Comparison of ENCODE assay signal across 8 cellular contexts in the genomic region with DNA sequence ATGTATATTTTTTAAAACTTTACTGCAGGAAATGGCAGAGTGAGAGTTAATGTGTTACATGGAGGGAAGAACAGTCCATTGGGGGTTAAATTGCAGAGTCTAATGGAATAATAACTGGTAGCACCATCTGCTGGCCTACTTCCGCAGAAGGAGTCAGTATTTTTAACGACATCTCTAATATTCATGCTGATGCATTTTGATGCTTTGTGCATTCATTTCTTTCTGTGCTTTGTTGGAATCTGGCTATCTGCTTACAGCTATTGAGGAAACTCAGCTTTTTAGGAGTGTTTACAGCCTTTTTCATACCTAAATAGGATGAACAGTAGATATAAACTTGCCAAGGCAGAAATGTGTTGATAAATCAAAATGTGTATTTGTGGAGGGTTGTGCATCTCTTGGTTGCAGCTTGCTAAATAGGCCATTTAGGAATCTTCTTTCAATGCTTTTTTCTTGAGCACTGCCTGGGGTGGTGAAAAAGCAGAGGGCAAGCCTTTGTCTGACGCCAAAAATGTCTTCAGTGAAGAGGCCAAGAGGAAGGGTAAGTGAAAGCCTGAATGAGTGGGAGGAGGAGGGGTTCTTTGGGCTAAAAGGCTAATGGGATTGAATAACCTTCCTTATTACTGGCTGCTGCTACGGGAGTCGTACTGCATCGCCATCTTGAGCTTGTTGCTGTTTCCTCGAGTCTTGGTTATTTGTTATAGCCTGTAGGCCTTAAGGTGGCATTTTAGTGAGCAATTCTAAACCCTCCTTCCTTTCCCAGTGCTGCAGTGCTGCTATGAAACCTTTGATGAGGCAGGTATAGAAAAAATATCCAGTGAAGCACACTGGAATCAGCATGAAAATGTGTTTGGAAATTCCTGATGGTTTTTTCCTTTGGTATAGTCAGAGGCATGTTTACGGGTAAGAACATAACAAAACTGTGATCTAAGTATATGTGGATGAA.
DNase-seq lines count a peak whose midpoint lies in the region; ATAC-seq, FAIRE-seq and TF ChIP-seq lines count a peak whose summit lies in the region.

No MANE protein-coding gene starts in this region.

- no peak overlapping the region for H3K23ac ChIP-seq in mesenchymal stem cell (ENCODE audit: low read length in 2 of 2)

- H3K79me2 ChIP-seq in SU-DHL-6 (ENCODE audit: insufficient read depth, low read length) (peaks cover 25% of the 10 kb centered on the region; the same call in 1 of the 2 replicates), endothelial cell of umbilical vein (ENCODE audit: control insufficient read depth, insufficient read depth, low read length) (peaks cover 50% of the 10 kb centered on the region)

- peak overlapping the region; percentile 90 for H2BK5ac ChIP-seq in mesenchymal stem cell (ENCODE audit: low read depth, low read length, poor library complexity, severe bottlenecking)

- H3K4ac ChIP-seq in mesenchymal stem cell (ENCODE audit: low read depth in 1 of 2, low read length in 2 of 2): no peak overlapping the region

- BruUV-seq in endothelial cell of umbilical vein (replicated peaks; lab: Mats Ljungman, UMichigan): TSS peak; percentile 57

- H3K36me3 ChIP-seq in SU-DHL-6 (ENCODE audit: low read length) (0 out of 2 replicates have a peak, but pooled peaks cover 5% of the 10 kb centered on the region), endothelial cell of umbilical vein (ENCODE audit: control insufficient read depth in 2 of 2, extremely low read depth in 1 of 2, insufficient read depth in 2 of 2, low read length in 2 of 2) (peaks cover 0 to 2% of the 10 kb centered on the region in 2 experiments), mesenchymal stem cell (ENCODE audit: control insufficient read depth in 1 of 2, insufficient read depth in 2 of 2, low read depth in 1 of 2, low read length in 2 of 2) (peaks cover 0 to 10% of the 10 kb centered on the region in 2 experiments), tibial artery (no peaks in the 10 kb centered on the region)

- peaks cover 1% of the 10 kb centered on the region for H3K79me1 ChIP-seq in mesenchymal stem cell (replicated peaks; ENCODE audit: low read length, poor library complexity, severe bottlenecking)

- ATAC-seq in GM18511 (IDR thresholded peaks at IDR 0.05; ENCODE audit: unreplicated experiment) (peak; percentile 90), HG02885 (IDR thresholded peaks at IDR 0.05; ENCODE audit: poor library complexity, unreplicated experiment) (peak; percentile 85)

- peaks cover 41% of the 10 kb centered on the region for H3K4me1 ChIP-seq in endothelial cell of umbilical vein (ENCODE audit: control insufficient read depth, extremely low read depth, insufficient read depth, low read length)
- H3K4me1 ChIP-seq in mesenchymal stem cell (ENCODE audit: control insufficient read depth, insufficient read depth, low read depth, low read length): no peaks in the 10 kb centered on the region
- peaks cover 0 to 57% (median 15%) of the 10 kb centered on the region in 4 donors for H3K4me1 ChIP-seq in tibial artery

- no peaks in the 10 kb centered on the region for H3K9me3 ChIP-seq in SU-DHL-6 (ENCODE audit: insufficient read depth, low read length)
- H3K9me3 ChIP-seq in endothelial cell of umbilical vein (replicated peaks; ENCODE audit: control insufficient read depth, insufficient read depth, low read length): no peaks in the 10 kb centered on the region
- H3K9me3 ChIP-seq in mesenchymal stem cell (ENCODE audit: control insufficient read depth, low read length): no peaks in the 10 kb centered on the region
- H3K9me3 ChIP-seq in tibial artery: no peaks in the 10 kb centered on the region

- H3K27ac ChIP-seq in SU-DHL-6 (ENCODE audit: low read depth, low read length): peak overlapping the region; percentile 48
- H3K27ac ChIP-seq in endothelial cell of umbilical vein (ENCODE audit: insufficient read depth, low read depth, low read length): peak overlapping the region; percentile 92
- peak overlapping the region; percentile 97 for H3K27ac ChIP-seq in mesenchymal stem cell (ENCODE audit: low read length, poor library complexity, severe bottlenecking)
- H3K27ac ChIP-seq in tibial artery: peak overlapping the region; percentile 68 to 74

- H3K4me3 ChIP-seq in SU-DHL-6 (ENCODE audit: insufficient read depth, low read length, poor library complexity, severe bottlenecking) (peak overlapping the region; percentile 52), endothelial cell of umbilical vein (replicated peaks in 1 of 3; ENCODE audit: insufficient read depth in 1 of 3, low read depth in 1 of 3, low read length in 3 of 3) (peak overlapping the region; percentile 34 to 91 (median 70)), mesenchymal stem cell (ENCODE audit: insufficient read depth in 1 of 2, low read depth in 1 of 2, low read length in 2 of 2) (peak overlapping the region in 1 of 2 experiments; percentile 84), tibial artery (peak overlapping the region; percentile 40 to 44)

- no peaks in the 10 kb centered on the region for H3K27me3 ChIP-seq in SU-DHL-6 (ENCODE audit: low read length)
- H3K27me3 ChIP-seq in endothelial cell of umbilical vein (ENCODE audit: control insufficient read depth in 2 of 2, insufficient read depth in 2 of 2, low read length in 2 of 2): no peaks in the 10 kb centered on the region
- H3K27me3 ChIP-seq in mesenchymal stem cell (ENCODE audit: control insufficient read depth in 1 of 2, insufficient read depth in 1 of 2, low read length in 2 of 2): no peaks in the 10 kb centered on the region
- no peaks in the 10 kb centered on the region for H3K27me3 ChIP-seq in tibial artery

- peak; percentile 13 for TF ChIP-seq CTCF in SU-DHL-6 (IDR thresholded peaks at IDR 0.05; ENCODE audit: insufficient read depth, low read length, poor library complexity, severe bottlenecking)
- peak; percentile 33 to 51 for TF ChIP-seq CTCF in endothelial cell of umbilical vein (IDR thresholded peaks at IDR 0.05; ENCODE audit: extremely low read depth in 1 of 2, insufficient read depth in 1 of 2, low read depth in 1 of 2, low read length in 2 of 2)
- peak; percentile 43 for TF ChIP-seq CTCF in tibial artery (IDR thresholded peaks at IDR 0.05)

- peak; percentile 88 for DNase-seq in AML-193 (lab: John Stamatoyannopoulos, UW)
- DNase-seq in NCI-H1436 treated with DMSO at 0.1 percent for 48 hours (lab: John Stamatoyannopoulos, UW): peak; percentile 74
- peak; percentile 88 for DNase-seq in endothelial cell of umbilical vein (ENCODE audit: low read depth, low spot score)
- peak; percentile 91 for DNase-seq in mesenchymal stem cell
- DNase-seq in tibial artery: peak in 1 of 2 donors; percentile 38

- H3K14ac ChIP-seq in mesenchymal stem cell (ENCODE audit: low read length in 2 of 2): no peak overlapping the region

- H3F3A ChIP-seq in SU-DHL-6 (ENCODE audit: insufficient read depth): peaks cover 9% of the 10 kb centered on the region; the same call in 1 of the 2 replicates

- H3K9me2 ChIP-seq in SU-DHL-6 (replicated peaks; ENCODE audit: insufficient read depth, low read length): no peaks in the 10 kb centered on the region

- H4K20me1 ChIP-seq in SU-DHL-6 (ENCODE audit: low read depth, low read length): no peaks in the 10 kb centered on the region
- H4K20me1 ChIP-seq in endothelial cell of umbilical vein (replicated peaks; ENCODE audit: control insufficient read depth, extremely low read depth, insufficient read depth, low read length): no peaks in the 10 kb centered on the region

- intact Hi-C loops in endothelial cell of umbilical vein (cut with micrococcal nuclease) (loop anchor here (1.0 to 5.0 kb wide), 6 partner anchors 11 to 153 kb away; no protein-coding TSS in a partner anchor), tibial artery (cut with DNase I; ENCODE audit: low total_unique reads) (loop anchor here (10.0 kb wide), 1 partner anchor 153 kb away; the partner anchor contains the start of genes CHD9 and CHD9NB)

- WGBS in mesenchymal stem cell: 34% methylated on average over 6 of the region's 8 CpGs

- no peak overlapping the region for H4K8ac ChIP-seq in mesenchymal stem cell (ENCODE audit: low read length)

- H3K9ac ChIP-seq in SU-DHL-6 (ENCODE audit: low read length) (peak overlapping the region; percentile 41), endothelial cell of umbilical vein (replicated peaks; ENCODE audit: extremely low read depth, insufficient read depth, low read length) (peak overlapping the region; percentile 97), mesenchymal stem cell (ENCODE audit: low read length) (peak overlapping the region; percentile 95)

- no peaks in the 10 kb centered on the region for H3K9me1 ChIP-seq in endothelial cell of umbilical vein (replicated peaks; ENCODE audit: control insufficient read depth, extremely low read depth, insufficient read depth, low read length)

- peak overlapping the region; percentile 91 for H3K4me2 ChIP-seq in SU-DHL-6 (ENCODE audit: low read depth, low read length, poor library complexity, severe bottlenecking)
- H3K4me2 ChIP-seq in endothelial cell of umbilical vein (ENCODE audit: insufficient read depth, low read length): peak overlapping the region; percentile 94
- H3K4me2 ChIP-seq in mesenchymal stem cell (ENCODE audit: low read length, poor library complexity, severe bottlenecking): peak overlapping the region; percentile 48

- no peak overlapping the region for H2BK12ac ChIP-seq in mesenchymal stem cell (ENCODE audit: low read length in 2 of 2)

- no peak overlapping the region for H2BK120ac ChIP-seq in mesenchymal stem cell (ENCODE audit: low read depth, low read length)

- no peak overlapping the region for H4K91ac ChIP-seq in mesenchymal stem cell (ENCODE audit: low read length)

- H2AK5ac ChIP-seq in mesenchymal stem cell (ENCODE audit: low read length, severe bottlenecking): peak overlapping the region; percentile 9

- POLR2A ChIA-PET in endothelial cell of umbilical vein (lab: Charles Lee): interaction anchor here (1.3 kb wide), 1 partner anchor 11 kb away, joined by 5 read pairs; no protein-coding TSS in a partner anchor

- FAIRE-seq in endothelial cell of umbilical vein (lab: Jason Lieb, UNC): peak; percentile 78

- H2AFZ ChIP-seq in SU-DHL-6 (ENCODE audit: low read depth, low read length, severe bottlenecking) (peak overlapping the region; percentile 24), endothelial cell of umbilical vein (ENCODE audit: low read depth, low read length) (peak overlapping the region; percentile 84), mesenchymal stem cell (ENCODE audit: low read depth, low read length) (peak overlapping the region; percentile 3)

- CTCF ChIA-PET in endothelial cell of umbilical vein (lab: Charles Lee): interaction anchor here (0.7 to 3.6 kb wide), 34 partner anchors 12 to 1016 kb away, joined by 3 to 61 read pairs (median 4); partner anchors contain the start of genes CHD9 and CHD9NB

- dilution Hi-C loops in endothelial cell of umbilical vein (cut with MboI; ENCODE audit: extremely low pct_ligation_motif_present, low sequenced_read_pairs): no loop called here

- peak; percentile 53 for TF ChIP-seq POLR2A in endothelial cell of umbilical vein (IDR thresholded peaks at IDR 0.05; ENCODE audit: low read depth, low read length)

- no peak overlapping the region for H2BK15ac ChIP-seq in mesenchymal stem cell (ENCODE audit: low read depth, poor library complexity, severe bottlenecking)

- peak overlapping the region; percentile 46 for H3K18ac ChIP-seq in mesenchymal stem cell (ENCODE audit: low read depth in 1 of 2, low read length in 2 of 2)

Comparison
In these comparisons a context has a peak if more than half of its experiments do, and no peak if none do; other contexts are left out.
1. H2AFZ ChIP-seq: peak in every context shown above with its lines; median percentile 84 in endothelial cell of umbilical vein; 24 in SU-DHL-6; 3 in mesenchymal stem cell.
2. H3K9ac ChIP-seq: peak in every context shown above with its lines; median percentile 97 in endothelial cell of umbilical vein; 95 in mesenchymal stem cell; 41 in SU-DHL-6.